1 cellular context compared by ENCODE assay signal in the genomic region with DNA sequence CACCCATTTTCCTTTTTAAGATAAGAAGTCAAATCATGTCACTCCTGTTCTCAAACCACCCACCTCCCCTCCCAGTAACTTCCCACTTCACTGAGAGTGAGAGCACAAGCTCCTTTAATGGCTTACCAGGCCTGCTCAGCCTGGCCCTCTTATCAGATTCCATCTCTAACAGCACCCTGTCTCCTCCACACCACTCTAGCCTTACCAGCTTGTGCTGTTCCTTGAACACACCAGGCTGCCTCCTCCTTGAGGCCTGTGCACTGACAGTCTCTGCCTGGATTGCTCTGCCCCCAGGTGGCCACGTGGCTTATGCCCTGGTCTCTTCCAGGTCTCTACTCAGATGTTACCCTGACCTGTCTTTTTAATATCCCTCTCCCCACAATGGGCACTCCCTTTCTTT.
A peak's percentile ranks its signal among the peaks of the same experiment; 100 is the strongest.
TF ChIP-seq lines count a peak whose summit lies in the region.

No MANE protein-coding gene starts in this region.

TF ChIP-seq in SK-N-SH, 30 proteins besides CTCF, POLR2A, EP300 and RAD21:
- TF ChIP-seq, protein P1, sequence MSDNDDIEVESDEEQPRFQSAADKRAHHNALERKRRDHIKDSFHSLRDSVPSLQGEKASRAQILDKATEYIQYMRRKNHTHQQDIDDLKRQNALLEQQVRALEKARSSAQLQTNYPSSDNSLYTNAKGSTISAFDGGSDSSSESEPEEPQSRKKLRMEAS (IDR thresholded peaks at IDR 0.05; ENCODE audit: low read depth) = 0 out of 2 replicates have a peak, but pooled peaks have one; percentile 43
- TF ChIP-seq GATA2 (CRISPR knock-in tag; IDR thresholded peaks at IDR 0.05) = peak; percentile 75
- TF ChIP-seq SMC3 (IDR thresholded peaks at IDR 0.05; ENCODE audit: low read depth, low read length) = peak; percentile 55; the same call in 1 of the 2 replicates
- TF ChIP-seq MXI1 (IDR thresholded peaks at IDR 0.05; ENCODE audit: low read depth, low read length) = peak; percentile 34; the same call in 1 of the 2 replicates
- TF ChIP-seq, protein P2, sequence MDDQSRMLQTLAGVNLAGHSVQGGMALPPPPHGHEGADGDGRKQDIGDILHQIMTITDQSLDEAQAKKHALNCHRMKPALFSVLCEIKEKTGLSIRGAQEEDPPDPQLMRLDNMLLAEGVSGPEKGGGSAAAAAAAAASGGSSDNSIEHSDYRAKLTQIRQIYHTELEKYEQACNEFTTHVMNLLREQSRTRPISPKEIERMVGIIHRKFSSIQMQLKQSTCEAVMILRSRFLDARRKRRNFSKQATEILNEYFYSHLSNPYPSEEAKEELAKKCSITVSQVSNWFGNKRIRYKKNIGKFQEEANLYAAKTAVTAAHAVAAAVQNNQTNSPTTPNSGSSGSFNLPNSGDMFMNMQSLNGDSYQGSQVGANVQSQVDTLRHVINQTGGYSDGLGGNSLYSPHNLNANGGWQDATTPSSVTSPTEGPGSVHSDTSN (IDR thresholded peaks at IDR 0.05) = no peak
TF ChIP-seq in SK-N-SH: peak in this region for 4.
